In the genomic region with DNA sequence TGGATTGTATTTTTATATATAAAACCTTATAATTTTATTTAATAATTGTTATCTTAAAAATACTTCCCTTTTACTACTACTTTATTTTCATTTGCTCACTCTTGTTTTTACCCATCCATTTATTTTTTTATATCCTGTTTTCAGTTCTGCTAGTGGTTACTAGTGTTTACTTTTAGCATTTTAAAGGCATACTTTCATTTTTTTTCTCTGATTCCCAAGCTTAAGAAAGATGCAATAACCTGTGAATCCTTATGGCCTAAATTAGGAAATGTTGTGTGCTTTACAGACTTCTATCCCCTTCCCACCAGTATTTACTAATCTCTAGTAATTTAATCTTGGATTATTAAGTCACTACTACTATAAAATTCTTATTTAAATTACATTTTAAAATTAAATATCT, we compare ENCODE assay signal across 21 cellular contexts.
"Had no signal": no experiment of that assay in that cellular context is flagged by ENCODE, and none has a peak within 500 bp of the region (broad histone marks: within the 10 kb centered on the region; RNA-seq: fewer than 3 reads in every experiment).

No MANE protein-coding gene starts in this region.

- H3K27ac ChIP-seq: thyroid gland had no signal

- H3K36me3 Mint-ChIP-seq: memory B cell, WTC11 had no signal

- H3K4me3 Mint-ChIP-seq: activated CD4-positive, alpha-beta T cell treated with anti-CD3 and anti-CD28 coated beads for 36 hours; activated T-cell treated with anti-CD3 and anti-CD28 coated beads, Interleukin-2, amount 50 U/mL, for 4 hours; dendritic cell treated with granulocyte-macrophage colony-stimulating factor and Interleukin-4, amounts not matched to agents 40 ng/mL and 50 ng/mL, for 4 days; memory B cell; stimulated activated naive B cell treated with anti-CD40 and anti-IgM and Interleukin-4, amounts not matched to agents 10 μg/mL and 1 μg/mL and 100 μg/mL, for 72 hours; WTC11 had no signal

- H3K36me3 ChIP-seq: thyroid gland had no signal

- H3K27me3 ChIP-seq: thyroid gland had no signal

- ATAC-seq: activated CD4-positive, alpha-beta T cell treated with anti-CD3 and anti-CD28 coated beads for 36 hours; activated T-cell treated with anti-CD3 and anti-CD28 coated beads, Interleukin-2, amount 50 U/mL, for 4 hours; sciatic nerve; stimulated activated naive B cell treated with anti-CD40 and anti-IgM and Interleukin-4, amounts not matched to agents 10 μg/mL and 1 μg/mL and 100 μg/mL, for 72 hours; WTC11 had no signal

- H3K4me3 ChIP-seq: thyroid gland had no signal

- DNase-seq: activated CD4-positive, alpha-beta T cell treated with anti-CD3 and anti-CD28 coated beads for 36 hours; activated CD4-positive, alpha-beta T cell treated with anti-CD3 and anti-CD28 coated beads, Interleukin-2, amount 50 U/mL, for 4 hours; activated CD8-positive, alpha-beta memory T cell treated with anti-CD3 and anti-CD28 coated beads, Interleukin-2, amount 50 U/mL, for 48 hours; activated naive CD4-positive, alpha-beta T cell treated with Interleukin-2 at 50 U/mL for 16 hours; activated T-cell treated with anti-CD3 and anti-CD28 coated beads, Interleukin-2, amount 50 U/mL, for 4 hours; effector CD8-positive, alpha-beta T cell; erythroblast; foreskin melanocyte; hippocampal formation; nucleus accumbens; posterior cingulate gyrus; stimulated activated CD4-positive, alpha-beta T cell treated with anti-CD3 and anti-CD28 coated beads, Interleukin-2, amount 100 ng/mL, for 48 hours; stimulated activated CD8-positive, alpha-beta memory T cell treated with anti-CD3 and anti-CD28 coated beads, Interleukin-4, amount 100 ng/mL, for 48 hours; stimulated activated naive B cell treated with anti-CD40 and anti-IgM and Interleukin-4, amounts not matched to agents 10 μg/mL and 1 μg/mL and 100 μg/mL, for 72 hours; T-helper 1 cell; T-helper 9 cell; thyroid gland had no signal

- H3K27ac Mint-ChIP-seq: activated CD4-positive, alpha-beta T cell treated with anti-CD3 and anti-CD28 coated beads for 36 hours; dendritic cell treated with granulocyte-macrophage colony-stimulating factor and Interleukin-4, amounts not matched to agents 40 ng/mL and 50 ng/mL, for 4 days; memory B cell; stimulated activated naive B cell treated with anti-CD40 and anti-IgM and Interleukin-4, amounts not matched to agents 10 μg/mL and 1 μg/mL and 100 μg/mL, for 72 hours; WTC11 had no signal

- H3K9me3 ChIP-seq: thyroid gland had no signal

- H3K27me3 Mint-ChIP-seq: activated CD4-positive, alpha-beta T cell treated with anti-CD3 and anti-CD28 coated beads for 36 hours; dendritic cell treated with granulocyte-macrophage colony-stimulating factor and Interleukin-4, amounts not matched to agents 40 ng/mL and 50 ng/mL, for 4 days; memory B cell; stimulated activated naive B cell treated with anti-CD40 and anti-IgM and Interleukin-4, amounts not matched to agents 10 μg/mL and 1 μg/mL and 100 μg/mL, for 72 hours had no signal

- H3K4me1 Mint-ChIP-seq: WTC11 had no signal

- H3K9me3 Mint-ChIP-seq: activated T-cell treated with anti-CD3 and anti-CD28 coated beads, Interleukin-2, amount 50 U/mL, for 4 hours; dendritic cell treated with granulocyte-macrophage colony-stimulating factor and Interleukin-4, amounts not matched to agents 40 ng/mL and 50 ng/mL, for 4 days; memory B cell; stimulated activated naive B cell treated with anti-CD40 and anti-IgM and Interleukin-4, amounts not matched to agents 10 μg/mL and 1 μg/mL and 100 μg/mL, for 72 hours; WTC11 had no signal
